9 cellular contexts compared by ENCODE assay signal in genomic region chr5:16178745-16179372, GRCh38. TPM values are rescaled to one million over a fixed set of nuclear protein-coding genes. Genes with fewer than 3 reads are reported as not detected.
DNase-seq lines count a peak whose midpoint lies in the region; ATAC-seq and TF ChIP-seq lines count a peak whose summit lies in the region.
"Had no signal": no experiment of that assay in that cellular context is flagged by ENCODE, and none has a peak within 500 bp of the region (broad histone marks: within the 10 kb centered on the region; RNA-seq: fewer than 3 reads in every experiment).

No MANE protein-coding gene starts in this region.

- ATAC-seq in naive thymus-derived CD4-positive, alpha-beta T cell: no peak
- peak in 1 of 2 donors; percentile 78 for ATAC-seq in upper lobe of left lung (ENCODE audit: low FRiP score in 2 of 2)
- no peak for ATAC-seq in HG02885 (IDR thresholded peaks at IDR 0.05; ENCODE audit: poor library complexity, unreplicated experiment)

- H3K4me1 Mint-ChIP-seq in naive thymus-derived CD4-positive, alpha-beta T cell: peaks cover 0 to 16% (median 4%) of the 10 kb centered on the region in 7 donors

- intact Hi-C loops in naive thymus-derived CD4-positive, alpha-beta T cell (cut with micrococcal nuclease): no loop called here

- peaks cover 2 to 17% (median 7%) of the 10 kb centered on the region in 5 donors for H3K36me3 Mint-ChIP-seq in naive thymus-derived CD4-positive, alpha-beta T cell

- H3K27me3 ChIP-seq in GM06990 (replicated peaks; ENCODE audit: control insufficient read depth, insufficient read depth, low read length): no peaks in the 10 kb centered on the region
- H3K27me3 ChIP-seq in naive thymus-derived CD4-positive, alpha-beta T cell (ENCODE audit: control insufficient read depth in 2 of 2, insufficient read depth in 2 of 2, low read length in 2 of 2): peaks cover 0 to 3% of the 10 kb centered on the region in 2 donors
- peaks cover 0 to 21% (median 12%) of the 10 kb centered on the region in 4 donors for H3K27me3 ChIP-seq in upper lobe of left lung

- peak; percentile 14 for DNase-seq in GM06990 (ENCODE audit: extremely low read depth, insufficient read length)
- peak; percentile 62 for DNase-seq in NCI-H146 (lab: John Stamatoyannopoulos, UW)
- peak; percentile 6 for DNase-seq in activated T-cell treated with anti-CD3 and anti-CD28 coated beads for 1 hour (ENCODE audit: low read depth)
- DNase-seq in fibroblast of pulmonary artery (ENCODE audit: low read depth): peak; percentile 68
- peak in 4 of 9 donors; percentile 8 to 48 (median 10) for DNase-seq in naive thymus-derived CD4-positive, alpha-beta T cell
- peak; percentile 32 to 88 for DNase-seq in upper lobe of left lung
- no peak for DNase-seq in NCI-H2107 (lab: John Stamatoyannopoulos, UW)

- 10 to 22% methylated on average over 14 to 27 of the region's 57 CpGs for WGBS in upper lobe of left lung, 2 donors

- CTCF ChIA-PET in naive thymus-derived CD4-positive, alpha-beta T cell (lab: Charles Lee): no interaction called here

- no peak for TF ChIP-seq EP300 in upper lobe of left lung (IDR thresholded peaks at IDR 0.05)

- TF ChIP-seq CTCF in GM06990 (IDR thresholded peaks at IDR 0.05; ENCODE audit: insufficient read depth, low read length, poor library complexity, severe bottlenecking) (no peak), fibroblast of pulmonary artery (IDR thresholded peaks at IDR 0.05; ENCODE audit: low read length, missing control alignments) (no peak), upper lobe of left lung (IDR thresholded peaks at IDR 0.05) (no peak)

- peaks cover 35 to 64% (median 43%) of the 10 kb centered on the region in 5 donors for H3K27me3 Mint-ChIP-seq in naive thymus-derived CD4-positive, alpha-beta T cell

- H3K4me3 ChIP-seq in GM06990 (replicated peaks; ENCODE audit: low read depth, low read length) (no peak overlapping the region), fibroblast of pulmonary artery (replicated peaks; ENCODE audit: low read depth, low read length) (no peak overlapping the region), upper lobe of left lung (peak overlapping the region in 3 of 4 donors; percentile 17 to 22 (median 20))
- H3K4me3 ChIP-seq in naive thymus-derived CD4-positive, alpha-beta T cell (ENCODE audit: low read length): no peak overlapping the region

- H3K27ac Mint-ChIP-seq in naive thymus-derived CD4-positive, alpha-beta T cell: no peak overlapping the region

- TF ChIP-seq POLR2A in upper lobe of left lung (IDR thresholded peaks at IDR 0.05): no peak

- H3K27ac ChIP-seq in naive thymus-derived CD4-positive, alpha-beta T cell (ENCODE audit: low read depth, low read length): no peak overlapping the region
- H3K27ac ChIP-seq in upper lobe of left lung: no peak overlapping the region

- H3K9me3 ChIP-seq in naive thymus-derived CD4-positive, alpha-beta T cell (ENCODE audit: control insufficient read depth in 2 of 3, low read length in 3 of 3): no peaks in the 10 kb centered on the region
- peaks cover 0 to 4% (median 0%) of the 10 kb centered on the region in 4 donors for H3K9me3 ChIP-seq in upper lobe of left lung

- H3K9me3 Mint-ChIP-seq in naive thymus-derived CD4-positive, alpha-beta T cell: peaks cover 0 to 31% (median 23%) of the 10 kb centered on the region in 11 donors

- H3K36me3 ChIP-seq in GM06990 (ENCODE audit: control insufficient read depth, insufficient read depth, low read length) (no peaks in the 10 kb centered on the region), upper lobe of left lung (no peaks in the 10 kb centered on the region)
- H3K36me3 ChIP-seq in naive thymus-derived CD4-positive, alpha-beta T cell (ENCODE audit: control insufficient read depth in 2 of 3, insufficient read depth in 3 of 3, low read length in 3 of 3): no peaks in the 10 kb centered on the region

- H3K4me1 ChIP-seq in naive thymus-derived CD4-positive, alpha-beta T cell (ENCODE audit: control insufficient read depth in 2 of 2, insufficient read depth in 2 of 2, low read length in 2 of 2): no peaks in the 10 kb centered on the region
- peaks cover 0 to 15% (median 3%) of the 10 kb centered on the region in 4 donors for H3K4me1 ChIP-seq in upper lobe of left lung

- POLR2A ChIA-PET in naive thymus-derived CD4-positive, alpha-beta T cell (lab: Charles Lee): no interaction called here

- H3K4me3 Mint-ChIP-seq in naive thymus-derived CD4-positive, alpha-beta T cell: peak overlapping the region in 7 of 10 donors; percentile 19 to 74 (median 52)

RNA-seq across cellular contexts. Expression of gene MARCHF11, which starts 0.7 kb away (rescaled TPM):
- not detected for total RNA-seq in naive thymus-derived CD4-positive, alpha-beta T cell
- polyA plus RNA-seq in naive thymus-derived CD4-positive, alpha-beta T cell: not detected
- total RNA-seq in upper lobe of left lung: not detected
- total RNA-seq: mononuclear cell had no signal

Comparison
In these comparisons a context has a peak if more than half of its experiments do, and no peak if none do; other contexts are left out.
1. H3K4me3 ChIP-seq: peak in upper lobe of left lung (3 of 4); none in GM06990 (single experiment), fibroblast of pulmonary artery (single experiment) and naive thymus-derived CD4-positive, alpha-beta T cell (single experiment).